Comparison of ENCODE assay signal across 8 cellular contexts in genomic region chr6:44255848-44256247, GRCh38. TPM values are rescaled to one million over a fixed set of nuclear protein-coding genes. Genes with fewer than 3 reads are reported as not detected.
A peak's percentile ranks its signal among the peaks of the same experiment; 100 is the strongest.
DNase-seq lines count a peak whose midpoint lies in the region; ATAC-seq and TF ChIP-seq lines count a peak whose summit lies in the region.

No MANE protein-coding gene starts in this region.

- H3K4me3 Mint-ChIP-seq in activated CD4-positive, alpha-beta memory T cell treated with anti-CD3 and anti-CD28 coated beads for 36 hours, result peak overlapping the region; percentile 76
- H3K4me3 Mint-ChIP-seq in glutamatergic neuron (ENCODE audit: unreplicated experiment), result peak overlapping the region; percentile 100

- H3K9me3 Mint-ChIP-seq in activated CD4-positive, alpha-beta memory T cell treated with anti-CD3 and anti-CD28 coated beads for 36 hours, result no peaks in the 10 kb centered on the region
- peaks cover 16% of the 10 kb centered on the region for H3K9me3 Mint-ChIP-seq in glutamatergic neuron (ENCODE audit: unreplicated experiment)

- no peak for TF ChIP-seq CTCF in glutamatergic neuron (IDR thresholded peaks at IDR 0.05; ENCODE audit: partially characterized antibody, unreplicated experiment)

- POLR2A ChIA-PET in activated CD4-positive, alpha-beta memory T cell treated with anti-CD3 and anti-CD28 coated beads for 36 hours (lab: Charles Lee), result interaction anchor here (0.5 to 7.5 kb wide), 12 partner anchors 8 to 132 kb away, joined by 3 to 139 read pairs (median 5); partner anchors contain the start of genes CDC5L and HSP90AB1

- intact Hi-C loops in activated CD4-positive, alpha-beta memory T cell treated with anti-CD3 and anti-CD28 coated beads for 36 hours (cut with micrococcal nuclease), result no loop called here

- peaks cover 60% of the 10 kb centered on the region for H3K4me1 Mint-ChIP-seq in activated CD4-positive, alpha-beta memory T cell treated with anti-CD3 and anti-CD28 coated beads for 36 hours (ENCODE audit: low read depth)
- peaks cover 30% of the 10 kb centered on the region for H3K4me1 Mint-ChIP-seq in glutamatergic neuron (ENCODE audit: low read depth, unreplicated experiment)

- H3K27me3 Mint-ChIP-seq in activated CD4-positive, alpha-beta memory T cell treated with anti-CD3 and anti-CD28 coated beads for 36 hours, result no peaks in the 10 kb centered on the region
- peaks cover 13% of the 10 kb centered on the region for H3K27me3 Mint-ChIP-seq in glutamatergic neuron (ENCODE audit: unreplicated experiment)

- DNase-seq in activated CD4-positive, CD25-positive, alpha-beta regulatory T cell (lab: John Stamatoyannopoulos, UW), result no peak
- no peak for DNase-seq in activated CD4-positive, alpha-beta memory T cell treated with anti-CD3 and anti-CD28 coated beads for 36 hours
- DNase-seq in glutamatergic neuron (no peak), substantia nigra (lab: John Stamatoyannopoulos, UW) (no peak), Ammon's horn (ENCODE audit: low spot score) (no peak), NCI-H1105 (lab: John Stamatoyannopoulos, UW) (no peak)
- no peak for DNase-seq in activated effector memory CD4-positive, alpha-beta T cell treated with anti-CD3 and anti-CD28 coated beads, Interleukin-2, amount 50 U/mL, for 16 hours

- H3K27ac Mint-ChIP-seq in activated CD4-positive, alpha-beta memory T cell treated with anti-CD3 and anti-CD28 coated beads for 36 hours, result peak overlapping the region; percentile 79
- H3K27ac Mint-ChIP-seq in glutamatergic neuron (ENCODE audit: unreplicated experiment), result peak overlapping the region; percentile 98

- CTCF ChIA-PET in activated CD4-positive, alpha-beta memory T cell treated with anti-CD3 and anti-CD28 coated beads for 36 hours (lab: Charles Lee), result interaction anchor here (0.7 to 4.5 kb wide), 16 partner anchors 8 to 531 kb away, joined by 3 to 49 read pairs (median 6); partner anchors contain the start of genes AARS2, HSP90AB1 and SLC29A1

- peak; percentile 7 for ATAC-seq in activated CD4-positive, CD25-positive, alpha-beta regulatory T cell treated with anti-CD3 and anti-CD28 coated beads, Interleukin-2, amount 50 U/mL, for 24 hours

- peaks cover 44% of the 10 kb centered on the region for H3K36me3 Mint-ChIP-seq in activated CD4-positive, alpha-beta memory T cell treated with anti-CD3 and anti-CD28 coated beads for 36 hours
- peaks cover 6% of the 10 kb centered on the region for H3K36me3 Mint-ChIP-seq in glutamatergic neuron (ENCODE audit: unreplicated experiment)

- H3K27ac ChIP-seq in substantia nigra (ENCODE audit: low read depth, low read length, poor library complexity, severe bottlenecking), result peak overlapping the region; percentile 99

RNA-seq across cellular contexts. Expression of gene SLC35B2, which starts 1.5 kb away (rescaled TPM):
- total RNA-seq in activated CD4-positive, alpha-beta memory T cell treated with anti-CD3 and anti-CD28 coated beads for 36 hours, result 10 to 100 TPM; 16.5 to 16.8 TPM
- 71.8 TPM for total RNA-seq in glutamatergic neuron (ENCODE audit: unreplicated experiment)

RNA-seq across cellular contexts. Expression of gene HSP90AB1, which starts 8.9 kb away (rescaled TPM):
- 1,000 to 10,000 TPM; 1,671 to 1,695 TPM for total RNA-seq in activated CD4-positive, alpha-beta memory T cell treated with anti-CD3 and anti-CD28 coated beads for 36 hours
- total RNA-seq in glutamatergic neuron (ENCODE audit: unreplicated experiment), result 771 TPM

RNA-seq across cellular contexts. Expression of gene NFKBIE, which starts 9.5 kb away (rescaled TPM):
- total RNA-seq in activated CD4-positive, alpha-beta memory T cell treated with anti-CD3 and anti-CD28 coated beads for 36 hours, result 10 to 100 TPM; 24.7 to 25.1 TPM
- 15.3 TPM for total RNA-seq in glutamatergic neuron (ENCODE audit: unreplicated experiment)

RNA-seq across cellular contexts. Expression of gene TMEM151B, which starts 14.4 kb away (rescaled TPM):
- total RNA-seq in activated CD4-positive, alpha-beta memory T cell treated with anti-CD3 and anti-CD28 coated beads for 36 hours, result under 1 TPM; 0.07 to 0.12 TPM
- 51.3 TPM for total RNA-seq in glutamatergic neuron (ENCODE audit: unreplicated experiment)

RNA-seq across cellular contexts. Expression of gene SLC29A1, which starts 32.5 kb away (rescaled TPM):
- total RNA-seq in activated CD4-positive, alpha-beta memory T cell treated with anti-CD3 and anti-CD28 coated beads for 36 hours, result 10 to 100 TPM; 47.6 to 50.0 TPM
- 20.0 TPM for total RNA-seq in glutamatergic neuron (ENCODE audit: unreplicated experiment)
